25 cellular contexts compared by ENCODE assay signal in genomic region chr17:50457621-50458020, GRCh38. TPM values are rescaled to one million over a fixed set of nuclear protein-coding genes. Genes with fewer than 3 reads are reported as not detected.
DNase-seq lines count a peak whose midpoint lies in the region; ATAC-seq, FAIRE-seq and TF ChIP-seq lines count a peak whose summit lies in the region.
"Had no signal": no experiment of that assay in that cellular context is flagged by ENCODE, and none has a peak within 500 bp of the region (broad histone marks: within the 10 kb centered on the region; RNA-seq: fewer than 3 reads in every experiment).

No MANE protein-coding gene starts in this region.

- TF ChIP-seq EP300 in K562 (IDR thresholded peaks at IDR 0.05; ENCODE audit: low read length) = no peak
- no peak for TF ChIP-seq EP300 in transverse colon (IDR thresholded peaks at IDR 0.05; ENCODE audit: low read depth)

- no peak for FAIRE-seq in K562 (lab: Jason Lieb, UNC)
- FAIRE-seq: A549, G401.6, GM12892, H54 had no signal

- H4K20me1 ChIP-seq in K562 (replicated peaks; ENCODE audit: control insufficient read depth, insufficient read depth, low read length) = peaks cover 11% of the 10 kb centered on the region; the same call in 1 of the 2 replicates

- H3K27me3 ChIP-seq in K562 (ENCODE audit: control insufficient read depth in 2 of 2, insufficient read depth in 2 of 2, low read length in 2 of 2) (peaks cover 0 to 54% of the 10 kb centered on the region in 2 experiments; a peak in 3 of 5 replicates), transverse colon (no peaks in the 10 kb centered on the region), WERI-Rb-1 (ENCODE audit: insufficient read depth, low read depth, severe bottlenecking) (no peaks in the 10 kb centered on the region)
- H3K27me3 ChIP-seq: BE2C; BLaER1 treated with 17β-estradiol and CSF1 and Interleukin-3, amounts not matched to agents 10 nM and 100 nM had no signal

- no peaks in the 10 kb centered on the region for H3K9me1 ChIP-seq in K562 (ENCODE audit: control insufficient read depth, insufficient read depth, low read length)

- peaks cover 6% of the 10 kb centered on the region for H3K4me1 Mint-ChIP-seq in mesothelial cell of epicardium
- H3K4me1 Mint-ChIP-seq: CD8-positive, alpha-beta memory T cell had no signal

- no peak for TF ChIP-seq POLR2A in K562 (conservative IDR thresholded peaks at IDR 0.05)
- TF ChIP-seq POLR2A in transverse colon (IDR thresholded peaks at IDR 0.05) = no peak

- no peaks in the 10 kb centered on the region for H3K79me2 ChIP-seq in K562 (ENCODE audit: control insufficient read depth, insufficient read depth, low read length)

- H3K9me3 ChIP-seq in K562 (replicated peaks; ENCODE audit: control insufficient read depth, insufficient read depth, low read depth, low read length) (no peaks in the 10 kb centered on the region), transverse colon (no peaks in the 10 kb centered on the region), WERI-Rb-1 (ENCODE audit: severe bottlenecking) (no peaks in the 10 kb centered on the region)
- H3K9me3 ChIP-seq: A549; BE2C; BLaER1 treated with 17β-estradiol and CSF1 and Interleukin-3, amounts not matched to agents 10 nM and 100 nM; HAP-1 had no signal

- H3K27ac ChIP-seq in K562 (ENCODE audit: extremely low read depth, low read depth, low read length) (no peak overlapping the region), transverse colon (peak overlapping the region in 3 of 4 donors; percentile 8 to 54 (median 34)), WERI-Rb-1 (no peak overlapping the region)
- H3K27ac ChIP-seq: A549; BLaER1 treated with 17β-estradiol and CSF1 and Interleukin-3, amounts not matched to agents 10 nM and 100 nM had no signal

- CTCF ChIA-PET in K562 (lab: Yijun Ruan, JAX; ENCODE audit: low intra/inter-chr PET ratio) = no interaction called here

- H2AFZ ChIP-seq in K562 (ENCODE audit: low read depth, low read length) = no peak overlapping the region

- H3K27ac Mint-ChIP-seq in mesothelial cell of epicardium = no peak overlapping the region
- H3K27ac Mint-ChIP-seq: CD4-positive, alpha-beta T cell had no signal

- in situ Hi-C loops in K562 (cut with MboI) (no loop called here), transverse colon (cut with MboI; ENCODE audit: low pct_ligation_motif_present in 1 of 4, low pct_unique_long_range_greater_than_20kb in 1 of 4, low sequenced_read_pairs in 3 of 4) (no loop called here)

- no peak overlapping the region for H3K9ac ChIP-seq in K562 (ENCODE audit: insufficient read depth in 1 of 2, low read depth in 2 of 2, low read length in 2 of 2)
- H3K9ac ChIP-seq: BLaER1 treated with 17β-estradiol and CSF1 and Interleukin-3, amounts not matched to agents 10 nM and 100 nM had no signal

- no peaks in the 10 kb centered on the region for H3K36me3 ChIP-seq in K562 (ENCODE audit: control insufficient read depth, insufficient read depth, low read length)
- H3K36me3 ChIP-seq in transverse colon = no peaks in the 10 kb centered on the region
- no peaks in the 10 kb centered on the region for H3K36me3 ChIP-seq in WERI-Rb-1
- H3K36me3 ChIP-seq: BE2C, HAP-1 had no signal

- no peak overlapping the region for H3K4me3 ChIP-seq in K562
- H3K4me3 ChIP-seq in transverse colon = no peak overlapping the region
- no peak overlapping the region for H3K4me3 ChIP-seq in WERI-Rb-1 (ENCODE audit: low read depth, low read length)
- H3K4me3 ChIP-seq: A549; BLaER1 treated with 17β-estradiol and CSF1 and Interleukin-3, amounts not matched to agents 10 nM and 100 nM; HAP-1 had no signal

- no peak overlapping the region for H3K4me2 ChIP-seq in K562 (ENCODE audit: insufficient read depth, low read length)
- H3K4me2 ChIP-seq: A549 had no signal

- intact Hi-C loops in K562 (cut with micrococcal nuclease) (no loop called here), transverse colon (cut with DNase I; ENCODE audit: low total_unique reads) (no loop called here)

- no TSS peak for BruUV-seq in K562 (replicated peaks; lab: Mats Ljungman, UMichigan)

- DNase-seq in ELR (ENCODE audit: low read depth) (peak; percentile 17), HT1080 (ENCODE audit: low read depth) (peak; percentile 14), K562 (ENCODE audit: extremely low read depth in 1 of 4, low spot score in 3 of 4) (no peak), transverse colon (no peak), WERI-Rb-1 (no peak), mesothelial cell of epicardium (ENCODE audit: low spot score in 2 of 2, unreplicated experiment in 2 of 2) (no peak), COR-L47 (lab: John Stamatoyannopoulos, UW) (no peak)
- DNase-seq: 8988T; ACHN; AML-193; BE2C; Calu3; CD4-positive, alpha-beta T cell; CD8-positive, alpha-beta memory T cell; DMS53; DMS79 treated with DMSO at 0.1 percent for 48 hours; GOT3 had no signal

- TF ChIP-seq CTCF in K562 (IDR thresholded peaks at IDR 0.05 in 2 of 3, conservative IDR thresholded peaks at IDR 0.05 in 1 of 3; ENCODE audit: insufficient read depth in 2 of 3, low read depth in 1 of 3, low read length in 3 of 3) (no peak), transverse colon (IDR thresholded peaks at IDR 0.05) (no peak), WERI-Rb-1 (IDR thresholded peaks at IDR 0.05; ENCODE audit: low read depth, low read length) (no peak), mesothelial cell of epicardium (IDR thresholded peaks at IDR 0.05; ENCODE audit: unreplicated experiment) (no peak)

- TF ChIP-seq RAD21 in K562 (CRISPR knock-in tag; conservative IDR thresholded peaks at IDR 0.05 in 1 of 2, IDR thresholded peaks at IDR 0.05 in 1 of 2) = no peak

- H3K4me1 ChIP-seq in K562 (replicated peaks in 1 of 2; ENCODE audit: control insufficient read depth in 2 of 2, insufficient read depth in 2 of 2, low read length in 2 of 2) (peaks cover 0 to 6% of the 10 kb centered on the region in 2 experiments; a peak in 2 of 5 replicates), transverse colon (peaks cover 0 to 65% (median 23%) of the 10 kb centered on the region in 4 donors)
- H3K4me1 ChIP-seq: BE2C, HAP-1 had no signal

- POLR2A ChIA-PET in K562 (lab: Yijun Ruan, JAX) = interaction anchor here (0.6 to 1.1 kb wide), 6 partner anchors 14 to 217 kb away, joined by 3 to 5 read pairs (median 4); no protein-coding TSS in a partner anchor

- H3K27me3 Mint-ChIP-seq in mesothelial cell of epicardium (ENCODE audit: low read depth) = no peaks in the 10 kb centered on the region
- H3K27me3 Mint-ChIP-seq: CD4-positive, alpha-beta T cell; CD8-positive, alpha-beta memory T cell had no signal

- 8% methylated on average over 4 of the region's 4 CpGs for WGBS in K562 (ENCODE audit: insufficient coverage, low coverage, missing lambda C conversion rate)
- 97 to 100% methylated on average over 1 to 4 of the region's 4 CpGs for WGBS in transverse colon (ENCODE audit: low coverage in 1 of 2), 2 donors

- H3K9me3 Mint-ChIP-seq in mesothelial cell of epicardium = no peaks in the 10 kb centered on the region
- H3K9me3 Mint-ChIP-seq: CD14-positive monocyte; CD4-positive, alpha-beta T cell; CD8-positive, alpha-beta memory T cell had no signal

- H3K36me3 Mint-ChIP-seq in mesothelial cell of epicardium = peaks cover 5% of the 10 kb centered on the region

- H3K4me3 Mint-ChIP-seq in mesothelial cell of epicardium = no peak overlapping the region
- H3K4me3 Mint-ChIP-seq: CD14-positive monocyte; CD4-positive, alpha-beta T cell; CD8-positive, alpha-beta memory T cell had no signal

- no peak for ATAC-seq in K562

RNA-seq across cellular contexts. Expression of gene CHAD, which starts 11.1 kb away (rescaled TPM):
- total RNA-seq in HT1080 (2014; rRNA removed; shearing (Covaris generic)) = not detected in 2 replicates
- not detected in 2 replicates for polyA plus RNA-seq in HT1080 (2015; cell fraction: cytosol; rRNA removed)
- polyA plus RNA-seq in HT1080 (2015; cell fraction: nucleus; rRNA removed) = not detected in 2 replicates
- total RNA-seq in K562 (2011; cell fraction: chromatin; rRNA removed; ENCODE audit: low replicate concordance) = not detected in 2 replicates
- not detected in 2 replicates for total RNA-seq in K562 (2011; cell fraction: nucleolus; rRNA removed)
- total RNA-seq in K562 (2011; cell fraction: nucleoplasm; rRNA removed) = not detected in 2 replicates
- total RNA-seq in K562 (2014; rRNA removed) = not detected in 2 replicates
- total RNA-seq in K562 (2014; rRNA removed; fragmentation: Illumina TruSeq; extraction: Trizol) = not detected in 2 replicates
- total RNA-seq in K562 (2015; rRNA removed; fragmentation: Illumina TruSeq; extraction: Trizol) = not detected in 2 replicates
- total RNA-seq in K562 (2021) = not detected in 2 replicates
- not detected in 2 replicates for polyA plus RNA-seq in K562 (2011; rRNA removed)
- not detected in 2 replicates for polyA plus RNA-seq in K562 (2011; cell fraction: cytosol; rRNA removed)
- not detected in 2 replicates for polyA plus RNA-seq in K562 (2011; cell fraction: nucleus; rRNA removed)
- 0.12 and 0.15 TPM in 2 replicates for polyA plus RNA-seq in K562 (2012)
- not detected in 2 replicates for polyA plus RNA-seq in K562 (2014; fragmentation: Illumina TruSeq; extraction: Trizol)
- not detected for polyA plus RNA-seq in K562 (2014; fragmentation: Nextera tagmentation; extraction: Ambion mirVana)
- polyA plus RNA-seq in K562 (2014; rRNA removed) = not detected in 2 replicates
- not detected in 2 replicates for polyA minus RNA-seq in K562 (2011; rRNA and poly(A)+ RNA removed)
- not detected in 2 replicates for polyA minus RNA-seq in K562 (2011; cell fraction: cytosol; rRNA and poly(A)+ RNA removed)
- not detected in 2 replicates for polyA minus RNA-seq in K562 (2011; cell fraction: nucleus; rRNA and poly(A)+ RNA removed)
- 10 to 100 TPM in 3 of 4 donors, 1 to 10 TPM in 1; 9.6 to 59.8 (median 19.7) TPM for total RNA-seq in transverse colon
- total RNA-seq in mesothelial cell of epicardium = not detected in 3 replicates
- total RNA-seq: Calu3; CD4-positive, alpha-beta T cell; CD8-positive, alpha-beta memory T cell; Daoy had no signal
- polyA plus RNA-seq: A549; CD14-positive monocyte; CD8-positive, alpha-beta memory T cell had no signal

RNA-seq across cellular contexts. Expression of gene RSAD1, which starts 21.0 kb away (rescaled TPM):
- total RNA-seq in HT1080 (2014; rRNA removed; shearing (Covaris generic)) = 28.8 and 30.4 TPM in 2 replicates
- 25.4 and 25.8 TPM in 2 replicates for polyA plus RNA-seq in HT1080 (2015; cell fraction: cytosol; rRNA removed)
- 66.9 and 77.4 TPM in 2 replicates for polyA plus RNA-seq in HT1080 (2015; cell fraction: nucleus; rRNA removed)
- total RNA-seq in K562 (2011; cell fraction: chromatin; rRNA removed; ENCODE audit: low replicate concordance) = 82.5 and 106 TPM in 2 replicates
- 91.9 and 98.4 TPM in 2 replicates for total RNA-seq in K562 (2011; cell fraction: nucleolus; rRNA removed)
- 76.1 and 86.0 TPM in 2 replicates for total RNA-seq in K562 (2011; cell fraction: nucleoplasm; rRNA removed)
- total RNA-seq in K562 (2014; rRNA removed) (27.3 and 39.7 TPM in 2 replicates), K562 (2014; rRNA removed; fragmentation: Illumina TruSeq; extraction: Trizol) (24.5 and 26.8 TPM in 2 replicates), K562 (2015; rRNA removed; fragmentation: Illumina TruSeq; extraction: Trizol) (25.9 and 26.2 TPM in 2 replicates), K562 (2021) (41.9 and 44.0 TPM in 2 replicates), transverse colon (10 to 100 TPM; 19.1 to 35.6 (median 28.2) TPM), mesothelial cell of epicardium (40.1 to 40.8 TPM (median 40.7 TPM) in 3 replicates)
- polyA plus RNA-seq in K562 (2011; rRNA removed) (37.3 and 40.0 TPM in 2 replicates), K562 (2014; fragmentation: Illumina TruSeq; extraction: Trizol) (23.1 and 24.9 TPM in 2 replicates), K562 (2014; fragmentation: Nextera tagmentation; extraction: Ambion mirVana) (1 to 10 TPM; 4.5 to 5.2 TPM), K562 (2014; rRNA removed) (42.5 and 44.8 TPM in 2 replicates)
- 24.5 and 36.5 TPM in 2 replicates for polyA plus RNA-seq in K562 (2011; cell fraction: cytosol; rRNA removed)
- 190 and 193 TPM in 2 replicates for polyA plus RNA-seq in K562 (2011; cell fraction: nucleus; rRNA removed)
- 23.1 and 26.7 TPM in 2 replicates for polyA plus RNA-seq in K562 (2012)
- 22.7 and 23.6 TPM in 2 replicates for polyA minus RNA-seq in K562 (2011; rRNA and poly(A)+ RNA removed)
- 10.9 and 17.9 TPM in 2 replicates for polyA minus RNA-seq in K562 (2011; cell fraction: cytosol; rRNA and poly(A)+ RNA removed)
- 60.3 and 71.5 TPM in 2 replicates for polyA minus RNA-seq in K562 (2011; cell fraction: nucleus; rRNA and poly(A)+ RNA removed)

RNA-seq across cellular contexts. Expression of gene ACSF2, which starts 31.6 kb away (rescaled TPM):
- total RNA-seq in HT1080 (2014; rRNA removed; shearing (Covaris generic)) = 9.6 and 11.1 TPM in 2 replicates
- 1.1 and 1.5 TPM in 2 replicates for polyA plus RNA-seq in HT1080 (2015; cell fraction: cytosol; rRNA removed)
- 14.0 and 18.1 TPM in 2 replicates for polyA plus RNA-seq in HT1080 (2015; cell fraction: nucleus; rRNA removed)
- total RNA-seq in K562 (2011; cell fraction: chromatin; rRNA removed; ENCODE audit: low replicate concordance) = 7.3 and 27.3 TPM in 2 replicates
- total RNA-seq in K562 (2011; cell fraction: nucleolus; rRNA removed) = 14.8 and 20.1 TPM in 2 replicates
- 10.8 and 12.2 TPM in 2 replicates for total RNA-seq in K562 (2011; cell fraction: nucleoplasm; rRNA removed)
- total RNA-seq in K562 (2014; rRNA removed) (3.1 and 5.0 TPM in 2 replicates), K562 (2014; rRNA removed; fragmentation: Illumina TruSeq; extraction: Trizol) (2.3 and 2.9 TPM in 2 replicates), K562 (2015; rRNA removed; fragmentation: Illumina TruSeq; extraction: Trizol) (4.1 and 4.4 TPM in 2 replicates), K562 (2021) (6.1 and 6.2 TPM in 2 replicates), transverse colon (100 to 1,000 TPM; 165 to 460 (median 190) TPM), mesothelial cell of epicardium (107 to 113 TPM (median 112 TPM) in 3 replicates)
- polyA plus RNA-seq in K562 (2011; rRNA removed) (3.5 and 11.4 TPM in 2 replicates), K562 (2014; fragmentation: Illumina TruSeq; extraction: Trizol) (3.0 and 5.4 TPM in 2 replicates), K562 (2014; fragmentation: Nextera tagmentation; extraction: Ambion mirVana) (1 to 10 TPM in 1 of 2 experiments, under 1 TPM in 1; 0.89 to 1.5 TPM), K562 (2014; rRNA removed) (4.9 and 7.2 TPM in 2 replicates)
- polyA plus RNA-seq in K562 (2011; cell fraction: cytosol; rRNA removed) = 5.9 and 9.2 TPM in 2 replicates
- polyA plus RNA-seq in K562 (2011; cell fraction: nucleus; rRNA removed) = 22.4 and 48.3 TPM in 2 replicates
- polyA plus RNA-seq in K562 (2012) = 4.7 and 17.1 TPM in 2 replicates
- polyA minus RNA-seq in K562 (2011; rRNA and poly(A)+ RNA removed) = 6.7 and 8.8 TPM in 2 replicates
- 3.3 and 5.7 TPM in 2 replicates for polyA minus RNA-seq in K562 (2011; cell fraction: cytosol; rRNA and poly(A)+ RNA removed)
- 12.0 and 22.5 TPM in 2 replicates for polyA minus RNA-seq in K562 (2011; cell fraction: nucleus; rRNA and poly(A)+ RNA removed)

RNA-seq across cellular contexts. Expression of gene MYCBPAP, which starts 50.6 kb away (rescaled TPM):
- not detected in 2 replicates for total RNA-seq in HT1080 (2014; rRNA removed; shearing (Covaris generic))
- not detected in 2 replicates for polyA plus RNA-seq in HT1080 (2015; cell fraction: cytosol; rRNA removed)
- polyA plus RNA-seq in HT1080 (2015; cell fraction: nucleus; rRNA removed) = not detected in 2 replicates
- total RNA-seq in K562 (2011; cell fraction: chromatin; rRNA removed; ENCODE audit: low replicate concordance) = not detected in 2 replicates
- total RNA-seq in K562 (2011; cell fraction: nucleolus; rRNA removed) = 0.50 TPM in 1 of 2 replicates, not detected in the other
- total RNA-seq in K562 (2011; cell fraction: nucleoplasm; rRNA removed) = 0.31 and 1.5 TPM in 2 replicates
- total RNA-seq in K562 (2014; rRNA removed) = not detected in 2 replicates
- total RNA-seq in K562 (2014; rRNA removed; fragmentation: Illumina TruSeq; extraction: Trizol) = not detected in 2 replicates
- not detected in 2 replicates for total RNA-seq in K562 (2015; rRNA removed; fragmentation: Illumina TruSeq; extraction: Trizol)
- total RNA-seq in K562 (2021) = not detected in 2 replicates
- not detected in 2 replicates for polyA plus RNA-seq in K562 (2011; rRNA removed)
- polyA plus RNA-seq in K562 (2011; cell fraction: cytosol; rRNA removed) = not detected in 2 replicates
- polyA plus RNA-seq in K562 (2011; cell fraction: nucleus; rRNA removed) = 0.07 TPM in 1 of 2 replicates, not detected in the other
- polyA plus RNA-seq in K562 (2012) = not detected in 2 replicates
- polyA plus RNA-seq in K562 (2014; fragmentation: Illumina TruSeq; extraction: Trizol) = not detected in 2 replicates
- polyA plus RNA-seq in K562 (2014; fragmentation: Nextera tagmentation; extraction: Ambion mirVana) = not detected
- polyA plus RNA-seq in K562 (2014; rRNA removed) = not detected in 2 replicates
- not detected in 2 replicates for polyA minus RNA-seq in K562 (2011; rRNA and poly(A)+ RNA removed)
- polyA minus RNA-seq in K562 (2011; cell fraction: cytosol; rRNA and poly(A)+ RNA removed) = not detected in 2 replicates
- not detected in 2 replicates for polyA minus RNA-seq in K562 (2011; cell fraction: nucleus; rRNA and poly(A)+ RNA removed)
- 1 to 10 TPM in 2 of 4 donors, under 1 TPM in 1, not detected in 1; 0.64 to 3.7 (median 2.7) TPM for total RNA-seq in transverse colon
- 5.1 to 6.5 TPM (median 6.1 TPM) in 3 replicates for total RNA-seq in mesothelial cell of epicardium
- polyA plus RNA-seq: CD14-positive monocyte; CD8-positive, alpha-beta memory T cell had no signal

Comparison
In these comparisons a context has a peak if more than half of its experiments do, and no peak if none do; other contexts are left out.
1. DNase-seq: peak in ELR (single experiment) and HT1080 (single experiment); none in K562 (0 of 4), transverse colon (single experiment), WERI-Rb-1 (single experiment), mesothelial cell of epicardium (0 of 2) and COR-L47 (single experiment).
2. H3K27ac ChIP-seq: peak in transverse colon (3 of 4); none in K562 (single experiment) and WERI-Rb-1 (single experiment).
3. RNA of gene CHAD, which starts 11.1 kb away (total RNA-seq): 9.6 to 59.8 TPM in transverse colon; not detected in mesothelial cell of epicardium, not detected in HT1080 and not detected in K562; every median in the first group is over 4 times any median in the second.